8 cellular contexts compared by ENCODE assay signal in the genomic region with DNA sequence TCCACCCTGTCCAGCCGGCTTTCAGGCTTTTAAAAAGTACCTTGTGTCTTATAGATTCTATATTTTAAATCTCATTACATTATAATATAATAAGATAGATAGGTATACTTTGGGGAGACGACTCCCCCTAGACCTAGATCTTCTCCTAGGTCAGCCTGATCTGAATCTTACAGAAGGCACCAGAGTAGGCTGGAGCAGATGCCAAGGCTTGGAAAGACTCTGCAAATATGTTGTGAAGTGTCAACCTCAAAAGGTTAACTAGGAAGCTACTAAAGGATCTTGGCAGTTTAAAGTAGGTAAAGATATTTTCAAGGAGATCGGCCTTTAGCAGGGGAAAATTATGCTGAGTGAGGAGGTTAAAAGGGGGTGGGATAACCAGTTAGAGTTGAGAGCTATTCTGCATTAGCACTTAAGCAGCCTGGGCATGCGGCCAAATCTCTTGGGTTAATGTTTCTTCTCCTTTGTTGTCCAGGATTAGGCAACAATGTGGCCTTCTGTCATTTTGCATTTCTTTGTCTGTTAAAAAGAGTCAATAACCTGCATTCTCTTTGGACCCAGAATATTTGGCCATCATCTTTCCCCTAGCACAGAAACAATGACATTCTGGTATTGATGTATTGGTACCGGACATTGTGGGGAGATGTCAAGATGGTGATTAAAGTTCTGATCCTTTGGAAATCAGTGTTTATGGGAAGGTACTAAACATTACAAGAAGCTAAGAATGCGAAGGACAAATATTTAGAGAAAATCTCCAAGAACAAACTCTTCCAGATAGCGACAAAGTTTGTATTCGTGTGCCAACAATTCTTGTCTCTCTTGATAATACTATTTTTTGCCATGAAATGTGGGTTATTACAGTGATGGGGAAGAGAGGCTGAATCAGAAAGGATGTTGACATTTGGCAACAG. TPM values are rescaled to one million over a fixed set of nuclear protein-coding genes. Genes with fewer than 3 reads are reported as not detected.
DNase-seq lines count a peak whose midpoint lies in the region; ATAC-seq, FAIRE-seq and TF ChIP-seq lines count a peak whose summit lies in the region.

No MANE protein-coding gene starts in this region.

- H3K9me3 Mint-ChIP-seq in activated T-cell treated with anti-CD3 and anti-CD28 coated beads, Interleukin-2, amount 50 U/mL, for 4 hours, result no peaks in the 10 kb centered on the region

- peaks cover 2% of the 10 kb centered on the region for H3K27me3 Mint-ChIP-seq in activated T-cell treated with anti-CD3 and anti-CD28 coated beads, Interleukin-2, amount 50 U/mL, for 4 hours (ENCODE audit: low read depth)

- no peak overlapping the region for H3K4me3 Mint-ChIP-seq in activated T-cell treated with anti-CD3 and anti-CD28 coated beads, Interleukin-2, amount 50 U/mL, for 4 hours

- TF ChIP-seq CTCF in D721Med (IDR thresholded peaks at IDR 0.05; ENCODE audit: insufficient read depth, missing control alignments) (no peak), VCaP (conservative IDR thresholded peaks at IDR 0.05) (no peak), tibial nerve (IDR thresholded peaks at IDR 0.05) (no peak)

- H3K27me3 ChIP-seq in tibial nerve, result no peaks in the 10 kb centered on the region

- no peak for DNase-seq in D721Med (ENCODE audit: insufficient read length, low spot score)
- peak; percentile 31 to 80 for DNase-seq in NCI-H1930 (lab: John Stamatoyannopoulos, UW)
- peak in 30 of 51 donors; percentile 2 to 72 (median 41) for DNase-seq in hypothalamus (lab: John Stamatoyannopoulos, UW)
- DNase-seq in tibial nerve (ENCODE audit: low spot score in 2 of 2), result peak; percentile 67 to 85
- no peak for DNase-seq in activated CD4-positive, alpha-beta T cell treated with anti-CD3 and anti-CD28 coated beads, Interleukin-2, amount 50 U/mL, for 1 hour
- no peak for DNase-seq in activated T-cell treated with anti-CD3 and anti-CD28 coated beads, Interleukin-2, amount 50 U/mL, for 4 hours

- H3K36me3 ChIP-seq in tibial nerve, result no peaks in the 10 kb centered on the region

- no peaks in the 10 kb centered on the region for H3K36me3 Mint-ChIP-seq in activated T-cell treated with anti-CD3 and anti-CD28 coated beads, Interleukin-2, amount 50 U/mL, for 4 hours (ENCODE audit: insufficient read depth)

- FAIRE-seq in D721Med (lab: Jason Lieb, UNC), result peak; percentile 51

- peak in 1 of 2 donors; percentile 16 for TF ChIP-seq EP300 in tibial nerve (IDR thresholded peaks at IDR 0.05)

- H3K4me1 Mint-ChIP-seq in activated T-cell treated with anti-CD3 and anti-CD28 coated beads, Interleukin-2, amount 50 U/mL, for 4 hours (ENCODE audit: low read depth), result no peaks in the 10 kb centered on the region

- H3K4me3 ChIP-seq in tibial nerve, result no peak overlapping the region

- WGBS in tibial nerve, 2 donors, result 38 to 40% methylated on average over 8 of the region's 8 CpGs

- no peak for ATAC-seq in HG02885 (IDR thresholded peaks at IDR 0.05; ENCODE audit: poor library complexity, unreplicated experiment)
- no peak for ATAC-seq in activated T-cell treated with anti-CD3 and anti-CD28 coated beads, Interleukin-2, amount 50 U/mL, for 4 hours

- peaks cover 0 to 20% (median 7%) of the 10 kb centered on the region in 4 donors for H3K4me1 ChIP-seq in tibial nerve

- no peaks in the 10 kb centered on the region for H3K9me3 ChIP-seq in tibial nerve

- H3K27ac ChIP-seq in VCaP, result peak overlapping the region; percentile 77
- H3K27ac ChIP-seq in tibial nerve, result peak overlapping the region in 1 of 4 donors; percentile 23

- no peak for TF ChIP-seq POLR2A in tibial nerve (IDR thresholded peaks at IDR 0.05)

RNA-seq across cellular contexts. Expression of gene DHX40, which starts 51.2 kb away (rescaled TPM):
- 10 to 100 TPM; 31.2 to 38.5 (median 33.5) TPM for total RNA-seq in tibial nerve
- 10 to 100 TPM; 14.5 to 15.3 (median 15.3) TPM for total RNA-seq in activated T-cell treated with anti-CD3 and anti-CD28 coated beads, Interleukin-2, amount 50 U/mL, for 4 hours

Comparison
In these comparisons a context has a peak if more than half of its experiments do, and no peak if none do; other contexts are left out.
1. DNase-seq: peak in NCI-H1930 (2 of 2), hypothalamus (30 of 51) and tibial nerve (2 of 2); none in D721Med (single experiment), activated CD4-positive, alpha-beta T cell treated with anti-CD3 and anti-CD28 coated beads, Interleukin-2, amount 50 U/mL, for 1 hour (single experiment) and activated T-cell treated with anti-CD3 and anti-CD28 coated beads, Interleukin-2, amount 50 U/mL, for 4 hours (single experiment).